Comparison of ENCODE assay signal across 22 cellular contexts in genomic region chr12:111152581-111152980, GRCh38.
"Had no signal": no experiment of that assay in that cellular context is flagged by ENCODE, and none has a peak within 500 bp of the region (broad histone marks: within the 10 kb centered on the region; RNA-seq: fewer than 3 reads in every experiment).

No MANE protein-coding gene starts in this region.

- H3K27ac Mint-ChIP-seq: endodermal cell; memory B cell; naive B cell; natural killer cell treated with Interleukin-12 subunit alpha and Interleukin-12 subunit beta and Interleukin-15 and Interleukin-18, amount 100 ng/mL, for 72 hours; stimulated activated memory B cell treated with anti-CD40 and anti-IgM and Interleukin-4, amounts not matched to agents 10 μg/mL and 1 μg/mL and 100 μg/mL, for 72 hours; type B pancreatic cell had no signal

- H3K36me3 Mint-ChIP-seq: memory B cell; natural killer cell treated with Interleukin-12 subunit alpha and Interleukin-12 subunit beta and Interleukin-15 and Interleukin-18, amount 100 ng/mL, for 72 hours; type B pancreatic cell had no signal

- ATAC-seq: esophagus mucosa; gastrocnemius medialis; left lobe of liver; mucosa of descending colon; natural killer cell treated with Interleukin-12 subunit alpha and Interleukin-12 subunit beta and Interleukin-15 and Interleukin-18, amount 100 ng/mL, for 72 hours; pancreas; right cardiac atrium; stimulated activated memory B cell treated with anti-CD40 and anti-IgM and Interleukin-4, amounts not matched to agents 10 μg/mL and 1 μg/mL and 100 μg/mL, for 72 hours; stimulated activated naive CD8-positive, alpha-beta T cell treated with anti-CD3 and anti-CD28 coated beads, Interleukin-15, Interleukin-2, amounts not matched to agents 100 U/mL and 50 U/mL, for 24 hours had no signal

- DNase-seq: effector CD8-positive, alpha-beta T cell; endodermal cell; foreskin fibroblast; gastrocnemius medialis; head of caudate nucleus; kidney; mucosa of descending colon; naive B cell; pancreas; right cardiac atrium; sigmoid colon; stimulated activated CD4-positive, alpha-beta T cell treated with anti-CD3 and anti-CD28 coated beads, Interleukin-4, amount 100 ng/mL, for 4 hours; stimulated activated naive CD8-positive, alpha-beta T cell treated with anti-CD3 and anti-CD28 coated beads, Interleukin-15, Interleukin-2, amounts not matched to agents 100 U/mL and 50 U/mL, for 24 hours; substantia nigra; testis; tibial artery had no signal

- H3K4me1 Mint-ChIP-seq: stimulated activated memory B cell treated with anti-CD40 and anti-IgM and Interleukin-4, amounts not matched to agents 10 μg/mL and 1 μg/mL and 100 μg/mL, for 72 hours had no signal

- H3K4me3 Mint-ChIP-seq: endodermal cell; memory B cell; naive B cell; natural killer cell treated with Interleukin-12 subunit alpha and Interleukin-12 subunit beta and Interleukin-15 and Interleukin-18, amount 100 ng/mL, for 72 hours; stimulated activated memory B cell treated with anti-CD40 and anti-IgM and Interleukin-4, amounts not matched to agents 10 μg/mL and 1 μg/mL and 100 μg/mL, for 72 hours; type B pancreatic cell had no signal
